In genomic region chr7:101017099-101017777, GRCh38 we compare ENCODE assay signal across 8 cellular contexts. TPM values are rescaled to one million over a fixed set of nuclear protein-coding genes. Genes with fewer than 3 reads are reported as not detected.
DNase-seq lines count a peak whose midpoint lies in the region; ATAC-seq and TF ChIP-seq lines count a peak whose summit lies in the region.

No MANE protein-coding gene starts in this region.

- DNase-seq in CD4-positive, CD25-positive, alpha-beta regulatory T cell: peak; percentile 45 to 91 (median 46)
- DNase-seq in HPDE6-E6E7 (ENCODE audit: extremely low spot score) (peak; percentile 88), SK-N-SH (peak; percentile 82), left ventricle myocardium superior (peak; percentile 74), sciatic nerve (ENCODE audit: low spot score) (peak; percentile 63), NCI-H187 (lab: John Stamatoyannopoulos, UW) (no peak)
- DNase-seq in activated naive CD8-positive, alpha-beta T cell treated with anti-CD3 and anti-CD28 coated beads for 36 hours: peak; percentile 76

- no peak for TF ChIP-seq EP300 in SK-N-SH (IDR thresholded peaks at IDR 0.05; ENCODE audit: borderline replicate concordance in 1 of 2, low read depth in 1 of 2, low read length in 1 of 2)

- H3F3A ChIP-seq in SK-N-SH (replicated peaks; ENCODE audit: insufficient read depth): no peaks in the 10 kb centered on the region

- peak overlapping the region; percentile 93 to 98 (median 96) for H3K27ac Mint-ChIP-seq in CD4-positive, CD25-positive, alpha-beta regulatory T cell
- peak overlapping the region; percentile 62 for H3K27ac Mint-ChIP-seq in activated naive CD8-positive, alpha-beta T cell treated with anti-CD3 and anti-CD28 coated beads for 36 hours

- peak; percentile 94 to 98 for ATAC-seq in CD4-positive, CD25-positive, alpha-beta regulatory T cell (ENCODE audit: low read depth in 2 of 2)
- ATAC-seq in GM19455 (IDR thresholded peaks at IDR 0.05; ENCODE audit: unreplicated experiment): peak; percentile 81
- peak; percentile 94 for ATAC-seq in left ventricle myocardium superior
- ATAC-seq in sciatic nerve: peak; percentile 87

- no peak for TF ChIP-seq RAD21 in SK-N-SH (IDR thresholded peaks at IDR 0.05; ENCODE audit: low read length)

- no peak for TF ChIP-seq CTCF in SK-N-SH (IDR thresholded peaks at IDR 0.05)

- H3K4me2 ChIP-seq in SK-N-SH: peak overlapping the region; percentile 81

- peak overlapping the region; percentile 55 for H3K27ac ChIP-seq in CD4-positive, CD25-positive, alpha-beta regulatory T cell (ENCODE audit: insufficient read depth, low read length, poor library complexity, severe bottlenecking)
- H3K27ac ChIP-seq in SK-N-SH (ENCODE audit: low read depth in 2 of 2, low read length in 1 of 2): peak overlapping the region in 1 of 2 experiments; percentile 32; a peak in 1 of 4 replicates

- H3K9me2 ChIP-seq in SK-N-SH: no peaks in the 10 kb centered on the region

- WGBS in SK-N-SH (ENCODE audit: low lambda C conversion rate): 30% methylated on average over 26 of the region's 28 CpGs

- H3K4me3 Mint-ChIP-seq in CD4-positive, CD25-positive, alpha-beta regulatory T cell: peak overlapping the region; percentile 91 to 96 (median 94)
- peak overlapping the region; percentile 81 for H3K4me3 Mint-ChIP-seq in activated naive CD8-positive, alpha-beta T cell treated with anti-CD3 and anti-CD28 coated beads for 36 hours

- H3K4me1 ChIP-seq in CD4-positive, CD25-positive, alpha-beta regulatory T cell (ENCODE audit: control insufficient read depth, insufficient read depth, low read length, poor library complexity, severe bottlenecking): peaks cover 20% of the 10 kb centered on the region
- peaks cover 4% of the 10 kb centered on the region in 2 experiments; a peak in 2 of 4 replicates for H3K4me1 ChIP-seq in SK-N-SH (ENCODE audit: control insufficient read depth in 1 of 2, insufficient read depth in 2 of 2, low read depth in 1 of 2, low read length in 1 of 2)

- peak overlapping the region; percentile 95 for H2AFZ ChIP-seq in SK-N-SH (ENCODE audit: low read depth)

- H3K9me3 Mint-ChIP-seq in CD4-positive, CD25-positive, alpha-beta regulatory T cell: no peaks in the 10 kb centered on the region
- no peaks in the 10 kb centered on the region for H3K9me3 Mint-ChIP-seq in activated naive CD8-positive, alpha-beta T cell treated with anti-CD3 and anti-CD28 coated beads for 36 hours

- H3K4me3 ChIP-seq in CD4-positive, CD25-positive, alpha-beta regulatory T cell (ENCODE audit: low read depth, low read length): peak overlapping the region; percentile 78
- 0 out of 4 replicates have a peak overlapping the region, but pooled peaks of 1 of the 2 experiments have one; percentile 1 for H3K4me3 ChIP-seq in SK-N-SH (ENCODE audit: low read depth in 2 of 2, low read length in 1 of 2)

- CTCF ChIA-PET in SK-N-SH (lab: Yijun Ruan, JAX): no interaction called here

- peak overlapping the region; percentile 70; the same call in 1 of the 2 replicates for H3K9ac ChIP-seq in SK-N-SH

- intact Hi-C loops in left ventricle myocardium superior (cut with micrococcal nuclease): no loop called here
- intact Hi-C loops in sciatic nerve (cut with DNase I): no loop called here

- POLR2A ChIA-PET in SK-N-SH (lab: Yijun Ruan, JAX): no interaction called here

- H3K9me3 ChIP-seq in CD4-positive, CD25-positive, alpha-beta regulatory T cell (ENCODE audit: control insufficient read depth in 2 of 2, low read length in 2 of 2): no peaks in the 10 kb centered on the region
- H3K9me3 ChIP-seq in SK-N-SH: no peaks in the 10 kb centered on the region

- peaks cover 2% of the 10 kb centered on the region for H3K36me3 ChIP-seq in CD4-positive, CD25-positive, alpha-beta regulatory T cell (ENCODE audit: control insufficient read depth, insufficient read depth, low read length)
- H3K36me3 ChIP-seq in SK-N-SH (replicated peaks in 1 of 2; ENCODE audit: control insufficient read depth in 1 of 2, insufficient read depth in 2 of 2, low read length in 1 of 2): no peaks in the 10 kb centered on the region

- H3K27me3 ChIP-seq in CD4-positive, CD25-positive, alpha-beta regulatory T cell (ENCODE audit: control insufficient read depth, insufficient read depth, low read length): no peaks in the 10 kb centered on the region
- H3K27me3 ChIP-seq in SK-N-SH (ENCODE audit: insufficient read depth): peaks cover 23% of the 10 kb centered on the region

- no peaks in the 10 kb centered on the region for H4K20me1 ChIP-seq in SK-N-SH (ENCODE audit: insufficient read depth)

- peaks cover 17% of the 10 kb centered on the region for H3K36me3 Mint-ChIP-seq in CD4-positive, CD25-positive, alpha-beta regulatory T cell
- no peaks in the 10 kb centered on the region for H3K36me3 Mint-ChIP-seq in activated naive CD8-positive, alpha-beta T cell treated with anti-CD3 and anti-CD28 coated beads for 36 hours

- H3K4me1 Mint-ChIP-seq in CD4-positive, CD25-positive, alpha-beta regulatory T cell: peaks cover 0 to 37% (median 14%) of the 10 kb centered on the region in 4 donors
- H3K4me1 Mint-ChIP-seq in activated naive CD8-positive, alpha-beta T cell treated with anti-CD3 and anti-CD28 coated beads for 36 hours: peaks cover 15% of the 10 kb centered on the region

- H3K27me3 Mint-ChIP-seq in CD4-positive, CD25-positive, alpha-beta regulatory T cell: no peaks in the 10 kb centered on the region
- peaks cover 5% of the 10 kb centered on the region for H3K27me3 Mint-ChIP-seq in activated naive CD8-positive, alpha-beta T cell treated with anti-CD3 and anti-CD28 coated beads for 36 hours

- no peaks in the 10 kb centered on the region for H3K79me2 ChIP-seq in SK-N-SH (ENCODE audit: insufficient read depth)

TF ChIP-seq in SK-N-SH, 30 proteins besides CTCF, POLR2A, EP300 and RAD21:
- TF ChIP-seq FOSL2 (IDR thresholded peaks at IDR 0.05; ENCODE audit: borderline replicate concordance, low read depth): peak; percentile 28; the same call in 1 of the 2 replicates
- TF ChIP-seq RXRA (IDR thresholded peaks at IDR 0.05; ENCODE audit: borderline replicate concordance, low read depth): no peak
- peak; percentile 45; the same call in 1 of the 2 replicates for TF ChIP-seq ELF1 (IDR thresholded peaks at IDR 0.05)
- TF ChIP-seq TAF1 (IDR thresholded peaks at IDR 0.05; ENCODE audit: borderline replicate concordance, low read depth, low read length): no peak
- 0 out of 2 replicates have a peak, but pooled peaks have one; percentile 28 for TF ChIP-seq GABPA (IDR thresholded peaks at IDR 0.05; ENCODE audit: low read depth)

RNA-seq across cellular contexts. Expression of gene MUC17, which starts 2.6 kb away (rescaled TPM):
- not detected for total RNA-seq in CD4-positive, CD25-positive, alpha-beta regulatory T cell
- not detected for polyA plus RNA-seq in CD4-positive, CD25-positive, alpha-beta regulatory T cell
- polyA plus RNA-seq in SK-N-SH (2012; rRNA removed): not detected in 2 replicates
- not detected in 2 replicates for polyA plus RNA-seq in SK-N-SH (2012; cell fraction: cytosol; rRNA removed)
- polyA plus RNA-seq in SK-N-SH (2012; cell fraction: nucleus; rRNA removed): not detected in 2 replicates
- total RNA-seq in activated naive CD8-positive, alpha-beta T cell treated with anti-CD3 and anti-CD28 coated beads for 36 hours: not detected
- not detected for total RNA-seq in left ventricle myocardium superior
- not detected for total RNA-seq in sciatic nerve

RNA-seq across cellular contexts. Expression of gene MUC12, which starts 47.9 kb away (rescaled TPM):
- not detected for total RNA-seq in CD4-positive, CD25-positive, alpha-beta regulatory T cell
- polyA plus RNA-seq in CD4-positive, CD25-positive, alpha-beta regulatory T cell: under 1 TPM in 3 of 4 donors, not detected in 1; 0.44 to 0.65 (median 0.44) TPM
- 0.18 TPM in 1 of 2 replicates, not detected in the other for polyA plus RNA-seq in SK-N-SH (2012; rRNA removed)
- polyA plus RNA-seq in SK-N-SH (2012; cell fraction: cytosol; rRNA removed): 0.09 and 0.12 TPM in 2 replicates
- 0.24 and 0.53 TPM in 2 replicates for polyA plus RNA-seq in SK-N-SH (2012; cell fraction: nucleus; rRNA removed)
- under 1 TPM in 1 of 2 experiments, not detected in 1; 0.66 TPM for total RNA-seq in activated naive CD8-positive, alpha-beta T cell treated with anti-CD3 and anti-CD28 coated beads for 36 hours
- total RNA-seq in left ventricle myocardium superior (not detected), sciatic nerve (not detected)

Comparison
In these comparisons a context has a peak if more than half of its experiments do, and no peak if none do; other contexts are left out.
1. DNase-seq: peak in CD4-positive, CD25-positive, alpha-beta regulatory T cell (3 of 3), HPDE6-E6E7 (single experiment), SK-N-SH (single experiment), activated naive CD8-positive, alpha-beta T cell treated with anti-CD3 and anti-CD28 coated beads for 36 hours (single experiment), left ventricle myocardium superior (single experiment) and sciatic nerve (single experiment); none in NCI-H187 (0 of 2).
2. Peak in every context shown above with its lines, with median percentiles within 50 percentile points of each other: ATAC-seq.